In the genomic region with DNA sequence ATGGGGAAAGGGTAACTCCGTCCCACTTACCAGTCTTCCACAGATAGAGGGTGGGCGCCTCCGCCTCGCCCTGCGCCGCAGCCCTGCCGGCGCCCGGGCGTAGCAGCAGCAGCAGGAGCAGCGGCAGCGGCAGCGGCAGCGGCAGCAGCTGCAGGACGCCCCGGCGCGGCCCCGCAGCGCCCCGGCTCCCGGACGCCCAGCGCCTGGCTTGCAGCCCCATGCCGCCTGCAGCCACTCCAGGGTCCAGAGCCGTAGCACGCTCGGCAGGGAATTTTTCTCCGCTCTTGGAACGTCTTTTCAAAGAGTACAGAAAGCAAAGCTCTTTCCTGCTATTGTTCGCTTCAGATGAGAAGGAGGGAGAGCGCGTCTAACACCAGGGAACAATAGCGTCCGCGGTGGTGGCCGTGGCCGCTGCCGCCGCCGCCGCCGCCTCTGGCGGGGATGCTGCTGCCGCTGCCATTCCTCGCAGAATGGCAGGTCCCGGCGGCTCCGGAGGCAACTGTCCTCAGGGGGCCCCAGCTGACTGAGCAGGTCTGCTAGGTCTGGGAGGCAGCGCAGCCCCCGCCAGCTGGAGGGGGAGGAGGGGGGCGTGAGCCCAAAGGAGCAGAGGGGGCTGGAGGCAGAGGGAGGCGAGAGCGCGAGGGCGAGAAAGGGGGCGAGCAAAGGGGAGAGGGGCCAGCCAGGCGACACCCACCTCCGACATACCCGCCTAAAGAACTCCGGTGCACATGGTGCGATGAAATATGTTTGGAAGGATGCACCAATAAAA, we compare ENCODE assay signal across 8 cellular contexts. TPM values are rescaled to one million over a fixed set of nuclear protein-coding genes. Genes with fewer than 3 reads are reported as not detected.
DNase-seq lines count a peak whose midpoint lies in the region; ATAC-seq and TF ChIP-seq lines count a peak whose summit lies in the region.

A gene with protein sequence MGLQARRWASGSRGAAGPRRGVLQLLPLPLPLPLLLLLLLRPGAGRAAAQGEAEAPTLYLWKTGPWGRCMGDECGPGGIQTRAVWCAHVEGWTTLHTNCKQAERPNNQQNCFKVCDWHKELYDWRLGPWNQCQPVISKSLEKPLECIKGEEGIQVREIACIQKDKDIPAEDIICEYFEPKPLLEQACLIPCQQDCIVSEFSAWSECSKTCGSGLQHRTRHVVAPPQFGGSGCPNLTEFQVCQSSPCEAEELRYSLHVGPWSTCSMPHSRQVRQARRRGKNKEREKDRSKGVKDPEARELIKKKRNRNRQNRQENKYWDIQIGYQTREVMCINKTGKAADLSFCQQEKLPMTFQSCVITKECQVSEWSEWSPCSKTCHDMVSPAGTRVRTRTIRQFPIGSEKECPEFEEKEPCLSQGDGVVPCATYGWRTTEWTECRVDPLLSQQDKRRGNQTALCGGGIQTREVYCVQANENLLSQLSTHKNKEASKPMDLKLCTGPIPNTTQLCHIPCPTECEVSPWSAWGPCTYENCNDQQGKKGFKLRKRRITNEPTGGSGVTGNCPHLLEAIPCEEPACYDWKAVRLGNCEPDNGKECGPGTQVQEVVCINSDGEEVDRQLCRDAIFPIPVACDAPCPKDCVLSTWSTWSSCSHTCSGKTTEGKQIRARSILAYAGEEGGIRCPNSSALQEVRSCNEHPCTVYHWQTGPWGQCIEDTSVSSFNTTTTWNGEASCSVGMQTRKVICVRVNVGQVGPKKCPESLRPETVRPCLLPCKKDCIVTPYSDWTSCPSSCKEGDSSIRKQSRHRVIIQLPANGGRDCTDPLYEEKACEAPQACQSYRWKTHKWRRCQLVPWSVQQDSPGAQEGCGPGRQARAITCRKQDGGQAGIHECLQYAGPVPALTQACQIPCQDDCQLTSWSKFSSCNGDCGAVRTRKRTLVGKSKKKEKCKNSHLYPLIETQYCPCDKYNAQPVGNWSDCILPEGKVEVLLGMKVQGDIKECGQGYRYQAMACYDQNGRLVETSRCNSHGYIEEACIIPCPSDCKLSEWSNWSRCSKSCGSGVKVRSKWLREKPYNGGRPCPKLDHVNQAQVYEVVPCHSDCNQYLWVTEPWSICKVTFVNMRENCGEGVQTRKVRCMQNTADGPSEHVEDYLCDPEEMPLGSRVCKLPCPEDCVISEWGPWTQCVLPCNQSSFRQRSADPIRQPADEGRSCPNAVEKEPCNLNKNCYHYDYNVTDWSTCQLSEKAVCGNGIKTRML (N-terminal part only) (minus strand): TSS at position 472 of the 769 bp plus-strand sequence. CDS start 252 bp downstream, at position 220.

- H3K27ac ChIP-seq in neutrophil = no peak within 1 kb of the TSS

- peaks cover 5% of the 10 kb centered on the region for H3K4me1 Mint-ChIP-seq in activated T-cell treated with anti-CD3 and anti-CD28 coated beads, Interleukin-2, amount 50 U/mL, for 4 hours (ENCODE audit: low read depth)
- H3K4me1 Mint-ChIP-seq in glutamatergic neuron (ENCODE audit: low read depth, unreplicated experiment) = peaks cover 29% of the 10 kb centered on the region

- H3K36me3 ChIP-seq in HAP-1 (replicated peaks) (no peaks in the 10 kb centered on the region; the same call in 1 of the 2 replicates), neutrophil (no peaks in the 10 kb centered on the region)

- H3K9me3 ChIP-seq in HAP-1 (no peaks in the 10 kb centered on the region; the same call in 1 of the 2 replicates), neutrophil (no peaks in the 10 kb centered on the region)

- peak within 1 kb of the TSS; percentile 44 for H3K4me3 ChIP-seq in HAP-1
- H3K4me3 ChIP-seq in neutrophil (ENCODE audit: low read depth in 1 of 2, low read length in 1 of 2) = peak within 1 kb of the TSS; percentile 33 to 47

- peak; percentile 76 to 77 for ATAC-seq in activated T-cell treated with anti-CD3 and anti-CD28 coated beads, Interleukin-2, amount 50 U/mL, for 4 hours

- H3K27me3 ChIP-seq in HAP-1 (ENCODE audit: low read depth) (no peaks in the 10 kb centered on the region), neutrophil (peaks cover 53% of the 10 kb centered on the region)

- peak; percentile 64 for DNase-seq in DMS53 treated with DMSO at 0.1 percent for 48 hours (lab: John Stamatoyannopoulos, UW; ENCODE audit: unreplicated experiment)
- DNase-seq in HAP-1 (ENCODE audit: low spot score in 2 of 2) = peak; percentile 66 to 72
- DNase-seq in NCI-H1694 treated with DMSO at 0.1 percent for 48 hours (lab: John Stamatoyannopoulos, UW) = peak; percentile 57
- no peak for DNase-seq in activated T-cell treated with anti-CD3 and anti-CD28 coated beads, Interleukin-2, amount 50 U/mL, for 4 hours
- DNase-seq in glutamatergic neuron = peak; percentile 89
- no peak for DNase-seq in middle frontal gyrus (ENCODE audit: extremely low spot score, low spot score)
- no peak for DNase-seq in T-helper 1 cell

- H3K4me1 ChIP-seq in HAP-1 (peaks cover 19% of the 10 kb centered on the region), neutrophil (ENCODE audit: control insufficient read depth in 1 of 2, insufficient read depth in 1 of 2, low read depth in 1 of 2, low read length in 1 of 2) (peaks cover 11 to 13% of the 10 kb centered on the region in 2 experiments)

- no peaks in the 10 kb centered on the region for H3K36me3 Mint-ChIP-seq in activated T-cell treated with anti-CD3 and anti-CD28 coated beads, Interleukin-2, amount 50 U/mL, for 4 hours (ENCODE audit: insufficient read depth)
- peaks cover 4% of the 10 kb centered on the region for H3K36me3 Mint-ChIP-seq in glutamatergic neuron (ENCODE audit: unreplicated experiment)

- no peaks in the 10 kb centered on the region for H3K9me3 Mint-ChIP-seq in activated T-cell treated with anti-CD3 and anti-CD28 coated beads, Interleukin-2, amount 50 U/mL, for 4 hours
- H3K9me3 Mint-ChIP-seq in glutamatergic neuron (ENCODE audit: unreplicated experiment) = peaks cover 6% of the 10 kb centered on the region

- peak within 1 kb of the TSS; percentile 96 for H3K27ac Mint-ChIP-seq in glutamatergic neuron (ENCODE audit: unreplicated experiment)

- H3K27me3 Mint-ChIP-seq in activated T-cell treated with anti-CD3 and anti-CD28 coated beads, Interleukin-2, amount 50 U/mL, for 4 hours (ENCODE audit: low read depth) = peaks cover 23% of the 10 kb centered on the region
- H3K27me3 Mint-ChIP-seq in glutamatergic neuron (ENCODE audit: unreplicated experiment) = peaks cover 6% of the 10 kb centered on the region

- peak within 1 kb of the TSS; percentile 46 for H3K4me3 Mint-ChIP-seq in activated T-cell treated with anti-CD3 and anti-CD28 coated beads, Interleukin-2, amount 50 U/mL, for 4 hours
- peak within 1 kb of the TSS; percentile 92 for H3K4me3 Mint-ChIP-seq in glutamatergic neuron (ENCODE audit: unreplicated experiment)

- in situ Hi-C loops in HAP-1 (cut with MboI; ENCODE audit: low sequenced_read_pairs) = loop anchor here (10.0 to 25.0 kb wide), 4 partner anchors 230 to 655 kb away; no protein-coding TSS in a partner anchor

- TF ChIP-seq CTCF in glutamatergic neuron (IDR thresholded peaks at IDR 0.05; ENCODE audit: partially characterized antibody, unreplicated experiment) (no peak), neutrophil (IDR thresholded peaks at IDR 0.05) (no peak)

RNA-seq across cellular contexts. Expression of the gene that starts here (rescaled TPM):
- total RNA-seq in activated T-cell treated with anti-CD3 and anti-CD28 coated beads, Interleukin-2, amount 50 U/mL, for 4 hours = not detected
- 211 TPM for total RNA-seq in glutamatergic neuron (ENCODE audit: unreplicated experiment)

Comparison
In these comparisons a context has a peak if more than half of its experiments do, and no peak if none do; other contexts are left out.
1. RNA of the gene that starts here (total RNA-seq): 211 TPM in glutamatergic neuron (single experiment); not detected in activated T-cell treated with anti-CD3 and anti-CD28 coated beads, Interleukin-2, amount 50 U/mL, for 4 hours; every median in the first group is over 100 times any median in the second.
2. Peak in ATAC-seq in activated T-cell treated with anti-CD3 and anti-CD28 coated beads, Interleukin-2, amount 50 U/mL, for 4 hours; RNA of the gene not detected or under 1 TPM.
3. DNase-seq: peak in DMS53 treated with DMSO at 0.1 percent for 48 hours (single experiment), HAP-1 (2 of 2), NCI-H1694 treated with DMSO at 0.1 percent for 48 hours (single experiment) and glutamatergic neuron (single experiment); none in activated T-cell treated with anti-CD3 and anti-CD28 coated beads, Interleukin-2, amount 50 U/mL, for 4 hours (single experiment), middle frontal gyrus (single experiment) and T-helper 1 cell (0 of 5).